ENCODE assay signal across 17 cellular contexts in genomic region chr10:96626795-96627194, GRCh38. TPM values are rescaled to one million over a fixed set of nuclear protein-coding genes. Genes with fewer than 3 reads are reported as not detected.
DNase-seq lines count a peak whose midpoint lies in the region; ATAC-seq and TF ChIP-seq lines count a peak whose summit lies in the region.
"Had no signal": no experiment of that assay in that cellular context is flagged by ENCODE, and none has a peak within 500 bp of the region (broad histone marks: within the 10 kb centered on the region; RNA-seq: fewer than 3 reads in every experiment).

No MANE protein-coding gene starts in this region.

- TF ChIP-seq POLR2A in sigmoid colon (IDR thresholded peaks at IDR 0.05): no peak

- peaks cover 4% of the 10 kb centered on the region for H3K4me1 Mint-ChIP-seq in activated CD8-positive, alpha-beta T cell treated with anti-CD3 and anti-CD28 coated beads, Interleukin-2, amount 10 ng/mL, durations not matched to agents 7 days and 5 days (ENCODE audit: low read depth)
- peaks cover 0 to 12% of the 10 kb centered on the region in 2 donors for H3K4me1 Mint-ChIP-seq in natural killer cell
- no peaks in the 10 kb centered on the region for H3K4me1 Mint-ChIP-seq in activated T-helper 2 cell treated with anti-CD3 and anti-CD28 coated beads, Interferon-gamma antibody, Interleukin-2, Interleukin-4, amounts not matched to agents 10 μg/mL and 5 μg/mL and 100 μg/mL, durations not matched to agents 14 hours and 24 hours and 36 hours (ENCODE audit: low read depth)
- H3K4me1 Mint-ChIP-seq: nephron had no signal

- H3K4me3 Mint-ChIP-seq in activated CD8-positive, alpha-beta T cell treated with anti-CD3 and anti-CD28 coated beads, Interleukin-2, amount 10 ng/mL, durations not matched to agents 7 days and 5 days: no peak overlapping the region
- H3K4me3 Mint-ChIP-seq in natural killer cell: no peak overlapping the region
- H3K4me3 Mint-ChIP-seq in activated T-helper 2 cell treated with anti-CD3 and anti-CD28 coated beads, Interferon-gamma antibody, Interleukin-2, Interleukin-4, amounts not matched to agents 10 μg/mL and 5 μg/mL and 100 μg/mL, durations not matched to agents 14 hours and 24 hours and 36 hours (ENCODE audit: low read depth): no peak overlapping the region
- H3K4me3 Mint-ChIP-seq: nephron had no signal

- H3K4me1 ChIP-seq in Karpas-422 (ENCODE audit: low read length) (peaks cover 9% of the 10 kb centered on the region), sigmoid colon (no peaks in the 10 kb centered on the region)
- H3K4me1 ChIP-seq: tibial nerve had no signal

- H3K4me3 ChIP-seq in Karpas-422 (ENCODE audit: low read length) (no peak overlapping the region), sigmoid colon (no peak overlapping the region)
- H3K4me3 ChIP-seq: tibial nerve had no signal

- WGBS in sigmoid colon, 2 donors: 91 to 93% methylated on average over 5 of the region's 5 CpGs

- H3K79me2 ChIP-seq in Karpas-422 (ENCODE audit: low read length): peaks cover 16% of the 10 kb centered on the region; the same call in 1 of the 2 replicates

- DNase-seq in DMS 273 (lab: John Stamatoyannopoulos, UW; ENCODE audit: unreplicated experiment) (peak; percentile 9), DMS 273 treated with DMSO at 0.1 percent for 48 hours (lab: John Stamatoyannopoulos, UW) (no peak), Karpas-422 (peak; percentile 52), natural killer cell (no peak), NCI-H2107 treated with DMSO at 0.1 percent for 48 hours (lab: John Stamatoyannopoulos, UW; ENCODE audit: unreplicated experiment) (no peak), sigmoid colon (no peak)
- DNase-seq in activated CD8-positive, alpha-beta T cell treated with anti-CD3 and anti-CD28 coated beads, Interleukin-2, amount 10 ng/mL, durations not matched to agents 7 days and 5 days: peak; percentile 29
- no peak for DNase-seq in activated T-helper 2 cell treated with anti-CD3 and anti-CD28 coated beads, Interferon-gamma antibody, Interleukin-2, Interleukin-4, amounts not matched to agents 10 μg/mL and 5 μg/mL and 100 μg/mL, durations not matched to agents 14 hours and 24 hours and 36 hours (ENCODE audit: low spot score)
- DNase-seq: activated CD4-positive, alpha-beta T cell treated with anti-CD3 and anti-CD28 coated beads, Interleukin-2, amount 50 U/mL, for 48 hours; activated naive CD4-positive, alpha-beta T cell treated with anti-CD3 and anti-CD28 coated beads, Interleukin-2, amount 50 U/mL, for 16 hours; DMS79 treated with DMSO at 0.1 percent for 48 hours; NCI-H1105; small intestine had no signal

- H4K20me1 ChIP-seq in Karpas-422 (ENCODE audit: insufficient read depth, low read depth, low read length): no peaks in the 10 kb centered on the region

- TF ChIP-seq EP300 in sigmoid colon (IDR thresholded peaks at IDR 0.05): no peak

- no peaks in the 10 kb centered on the region for H3K9me3 ChIP-seq in Karpas-422 (ENCODE audit: low read length)
- H3K9me3 ChIP-seq in sigmoid colon: no peaks in the 10 kb centered on the region
- H3K9me3 ChIP-seq: tibial nerve had no signal

- no peaks in the 10 kb centered on the region for H3K27me3 ChIP-seq in Karpas-422 (ENCODE audit: low read length)
- no peaks in the 10 kb centered on the region for H3K27me3 ChIP-seq in sigmoid colon
- H3K27me3 ChIP-seq: tibial nerve had no signal

- no peak overlapping the region for H3K4me2 ChIP-seq in Karpas-422 (ENCODE audit: low read depth, low read length, poor library complexity, severe bottlenecking)

- H3K36me3 ChIP-seq in Karpas-422 (ENCODE audit: insufficient read depth, low read length) (peaks cover 34% of the 10 kb centered on the region), sigmoid colon (no peaks in the 10 kb centered on the region)
- H3K36me3 ChIP-seq: tibial nerve had no signal

- no peak overlapping the region for H3K27ac Mint-ChIP-seq in activated CD8-positive, alpha-beta T cell treated with anti-CD3 and anti-CD28 coated beads, Interleukin-2, amount 10 ng/mL, durations not matched to agents 7 days and 5 days
- peak overlapping the region; percentile 43 to 51 for H3K27ac Mint-ChIP-seq in natural killer cell
- no peak overlapping the region for H3K27ac Mint-ChIP-seq in activated T-helper 2 cell treated with anti-CD3 and anti-CD28 coated beads, Interferon-gamma antibody, Interleukin-2, Interleukin-4, amounts not matched to agents 10 μg/mL and 5 μg/mL and 100 μg/mL, durations not matched to agents 14 hours and 24 hours and 36 hours
- H3K27ac Mint-ChIP-seq: nephron had no signal

- no peak overlapping the region for H3K9ac ChIP-seq in Karpas-422 (ENCODE audit: low read length)

- CTCF ChIA-PET in activated CD8-positive, alpha-beta T cell treated with anti-CD3 and anti-CD28 coated beads, Interleukin-2, amount 10 ng/mL, durations not matched to agents 7 days and 5 days (lab: Charles Lee): no interaction called here

- H3K9me3 Mint-ChIP-seq in activated CD8-positive, alpha-beta T cell treated with anti-CD3 and anti-CD28 coated beads, Interleukin-2, amount 10 ng/mL, durations not matched to agents 7 days and 5 days (ENCODE audit: insufficient read depth): no peaks in the 10 kb centered on the region
- no peaks in the 10 kb centered on the region for H3K9me3 Mint-ChIP-seq in natural killer cell
- H3K9me3 Mint-ChIP-seq in activated T-helper 2 cell treated with anti-CD3 and anti-CD28 coated beads, Interferon-gamma antibody, Interleukin-2, Interleukin-4, amounts not matched to agents 10 μg/mL and 5 μg/mL and 100 μg/mL, durations not matched to agents 14 hours and 24 hours and 36 hours: no peaks in the 10 kb centered on the region
- H3K9me3 Mint-ChIP-seq: nephron had no signal

- POLR2A ChIA-PET in activated CD8-positive, alpha-beta T cell treated with anti-CD3 and anti-CD28 coated beads, Interleukin-2, amount 10 ng/mL, durations not matched to agents 7 days and 5 days (lab: Charles Lee): no interaction called here

- H3K9me2 ChIP-seq in Karpas-422 (replicated peaks; ENCODE audit: insufficient read depth, low read length): no peaks in the 10 kb centered on the region

- intact Hi-C loops in natural killer cell (cut with micrococcal nuclease) (no loop called here), sigmoid colon (cut with DNase I) (no loop called here)
- intact Hi-C loops in activated T-helper 2 cell treated with anti-CD3 and anti-CD28 coated beads, Interferon-gamma antibody, Interleukin-2, Interleukin-4, amounts not matched to agents 10 μg/mL and 5 μg/mL and 100 μg/mL, durations not matched to agents 14 hours and 24 hours and 36 hours (cut with micrococcal nuclease): no loop called here

- H3K27ac ChIP-seq in Karpas-422 (ENCODE audit: low read length): no peak overlapping the region
- no peak overlapping the region for H3K27ac ChIP-seq in sigmoid colon
- H3K27ac ChIP-seq: 22Rv1, tibial nerve had no signal

- TF ChIP-seq CTCF in natural killer cell (IDR thresholded peaks at IDR 0.05) (peak; percentile 15), sigmoid colon (IDR thresholded peaks at IDR 0.05) (no peak)

- H3K27me3 Mint-ChIP-seq in activated CD8-positive, alpha-beta T cell treated with anti-CD3 and anti-CD28 coated beads, Interleukin-2, amount 10 ng/mL, durations not matched to agents 7 days and 5 days (ENCODE audit: low read depth): peaks cover 4% of the 10 kb centered on the region
- H3K27me3 Mint-ChIP-seq in natural killer cell (ENCODE audit: low read depth in 2 of 2): no peaks in the 10 kb centered on the region
- no peaks in the 10 kb centered on the region for H3K27me3 Mint-ChIP-seq in activated T-helper 2 cell treated with anti-CD3 and anti-CD28 coated beads, Interferon-gamma antibody, Interleukin-2, Interleukin-4, amounts not matched to agents 10 μg/mL and 5 μg/mL and 100 μg/mL, durations not matched to agents 14 hours and 24 hours and 36 hours (ENCODE audit: low read depth)

- no peak for ATAC-seq in activated CD8-positive, alpha-beta T cell treated with anti-CD3 and anti-CD28 coated beads, Interleukin-2, amount 10 ng/mL, durations not matched to agents 7 days and 5 days
- ATAC-seq in natural killer cell: peak; percentile 65 to 81 (median 67)
- ATAC-seq: left lobe of liver had no signal

- no peak overlapping the region for H2AFZ ChIP-seq in Karpas-422 (ENCODE audit: low read length)

- H3K36me3 Mint-ChIP-seq in activated CD8-positive, alpha-beta T cell treated with anti-CD3 and anti-CD28 coated beads, Interleukin-2, amount 10 ng/mL, durations not matched to agents 7 days and 5 days (ENCODE audit: low read depth): peaks cover 4% of the 10 kb centered on the region
- peaks cover 7% of the 10 kb centered on the region for H3K36me3 Mint-ChIP-seq in natural killer cell
- H3K36me3 Mint-ChIP-seq in activated T-helper 2 cell treated with anti-CD3 and anti-CD28 coated beads, Interferon-gamma antibody, Interleukin-2, Interleukin-4, amounts not matched to agents 10 μg/mL and 5 μg/mL and 100 μg/mL, durations not matched to agents 14 hours and 24 hours and 36 hours (ENCODE audit: low read depth): no peaks in the 10 kb centered on the region

RNA-seq across cellular contexts. Expression of gene TM9SF3, which starts 40.0 kb away (rescaled TPM):
- total RNA-seq in Karpas-422 (2014; rRNA removed; shearing (Covaris generic); ENCODE audit: low replicate concordance): 17.9 and 32.5 TPM in 2 replicates
- total RNA-seq in activated CD8-positive, alpha-beta T cell treated with anti-CD3 and anti-CD28 coated beads, Interleukin-2, amount 10 ng/mL, durations not matched to agents 7 days and 5 days: 10 to 100 TPM; 73.1 to 75.4 TPM
- total RNA-seq in natural killer cell (100 to 1,000 TPM; 113 to 119 (median 117) TPM), sigmoid colon (100 to 1,000 TPM; 104 to 115 (median 108) TPM)
- 10 to 100 TPM; 18.5 to 64.8 (median 25.2) TPM for polyA plus RNA-seq in sigmoid colon
- 81.3 and 82.3 TPM in 2 replicates for total RNA-seq in activated T-helper 2 cell treated with anti-CD3 and anti-CD28 coated beads, Interferon-gamma antibody, Interleukin-2, Interleukin-4, amounts not matched to agents 10 μg/mL and 5 μg/mL and 100 μg/mL, durations not matched to agents 14 hours and 24 hours and 36 hours

Comparison
In these comparisons a context has a peak if more than half of its experiments do, and no peak if none do; other contexts are left out.
1. DNase-seq: peak in DMS 273 (single experiment), Karpas-422 (single experiment) and activated CD8-positive, alpha-beta T cell treated with anti-CD3 and anti-CD28 coated beads, Interleukin-2, amount 10 ng/mL, durations not matched to agents 7 days and 5 days (single experiment); none in DMS 273 treated with DMSO at 0.1 percent for 48 hours (single experiment), natural killer cell (single experiment), NCI-H2107 treated with DMSO at 0.1 percent for 48 hours (single experiment), sigmoid colon (single experiment) and activated T-helper 2 cell treated with anti-CD3 and anti-CD28 coated beads, Interferon-gamma antibody, Interleukin-2, Interleukin-4, amounts not matched to agents 10 μg/mL and 5 μg/mL and 100 μg/mL, durations not matched to agents 14 hours and 24 hours and 36 hours (single experiment).
2. H3K27ac Mint-ChIP-seq: peak in natural killer cell (2 of 2); none in activated CD8-positive, alpha-beta T cell treated with anti-CD3 and anti-CD28 coated beads, Interleukin-2, amount 10 ng/mL, durations not matched to agents 7 days and 5 days (single experiment) and activated T-helper 2 cell treated with anti-CD3 and anti-CD28 coated beads, Interferon-gamma antibody, Interleukin-2, Interleukin-4, amounts not matched to agents 10 μg/mL and 5 μg/mL and 100 μg/mL, durations not matched to agents 14 hours and 24 hours and 36 hours (single experiment).